8 cellular contexts compared by ENCODE assay signal in the genomic region with DNA sequence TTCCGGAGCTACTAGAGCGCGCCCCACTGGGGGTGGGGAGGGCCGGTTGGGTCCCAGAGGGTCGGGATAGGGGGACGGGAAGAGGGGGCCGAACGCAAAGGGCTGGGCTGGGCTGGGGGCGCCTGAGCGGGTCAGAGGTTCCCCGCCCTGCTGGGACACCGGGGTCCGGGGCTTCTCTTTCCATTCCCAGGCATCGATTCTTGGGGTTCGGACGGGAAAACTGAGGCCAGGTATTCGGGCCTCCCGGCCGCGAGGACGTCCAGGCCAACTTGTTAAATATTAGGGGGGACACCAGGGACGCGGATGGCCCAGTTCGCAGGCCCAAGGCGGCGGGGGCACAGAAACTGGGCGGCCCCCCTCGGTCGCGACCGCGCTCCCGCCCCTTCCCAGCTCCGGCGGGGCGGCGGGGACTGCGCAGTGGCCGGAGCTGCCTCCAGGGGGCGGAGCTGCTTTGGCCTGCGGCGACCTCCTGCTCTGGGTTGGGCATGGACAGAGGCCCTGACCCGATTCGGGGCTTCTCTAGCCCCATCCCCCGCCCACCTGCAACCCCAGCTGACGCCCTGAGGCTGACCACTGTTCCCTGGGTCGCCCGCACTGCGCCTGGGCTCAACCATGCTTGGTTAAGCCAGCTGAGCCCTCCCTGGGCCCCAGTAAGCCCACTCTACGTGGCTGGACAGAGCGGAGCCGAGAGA. TPM values are rescaled to one million over a fixed set of nuclear protein-coding genes. Genes with fewer than 3 reads are reported as not detected.
A peak's percentile ranks its signal among the peaks of the same experiment; 100 is the strongest.
DNase-seq lines count a peak whose midpoint lies in the region; ATAC-seq, FAIRE-seq and TF ChIP-seq lines count a peak whose summit lies in the region.

No MANE protein-coding gene starts in this region.

- peak overlapping the region; percentile 74 to 78 (median 75) for H3K4me3 Mint-ChIP-seq in brain

- H3K9me3 ChIP-seq in iPS-18c (ENCODE audit: control insufficient read depth, insufficient read depth, low read length) (no peaks in the 10 kb centered on the region), skeletal muscle satellite cell (replicated peaks; ENCODE audit: low read length) (no peaks in the 10 kb centered on the region)

- no peak overlapping the region for H3K27ac Mint-ChIP-seq in brain

- no peak for DNase-seq in AG09309 (ENCODE audit: low read depth)
- DNase-seq in GM18507 (ENCODE audit: extremely low spot score, insufficient read length, low read depth), result peak; percentile 78
- DNase-seq in SKM-1 (lab: John Stamatoyannopoulos, UW; ENCODE audit: unreplicated experiment), result peak; percentile 46
- no peak for DNase-seq in NCI-H1694 (lab: John Stamatoyannopoulos, UW)

- no peaks in the 10 kb centered on the region for H3K27me3 ChIP-seq in skeletal muscle satellite cell (ENCODE audit: control insufficient read depth, insufficient read depth, low read length)

- H3K36me3 ChIP-seq in skeletal muscle satellite cell (ENCODE audit: insufficient read depth, low read length), result no peaks in the 10 kb centered on the region

- no peaks in the 10 kb centered on the region for H3K9me3 Mint-ChIP-seq in brain

- H3K4me2 ChIP-seq in skeletal muscle satellite cell (ENCODE audit: low read length), result peak overlapping the region; percentile 93

- no peaks in the 10 kb centered on the region for H3K36me3 Mint-ChIP-seq in brain

- TF ChIP-seq CTCF in AG09309 (IDR thresholded peaks at IDR 0.05; ENCODE audit: control insufficient read depth, insufficient read depth, low read depth, low read length, missing control alignments) (peak; percentile 70), brain (conservative IDR thresholded peaks at IDR 0.05) (peak; percentile 67 to 73)

- H3K4me3 ChIP-seq in AG09309 (ENCODE audit: control insufficient read depth, low read depth, low read length) (peak overlapping the region; percentile 90), iPS-18c (ENCODE audit: insufficient read depth, low read depth, low read length) (peak overlapping the region; percentile 76), skeletal muscle satellite cell (ENCODE audit: low read length) (peak overlapping the region; percentile 85)

- H3K4me1 Mint-ChIP-seq in brain, result peaks cover 28% of the 10 kb centered on the region

- FAIRE-seq in GM18507 (lab: Jason Lieb, UNC), result peak; percentile 82

- H3K27me3 Mint-ChIP-seq in brain, result peaks cover 18% of the 10 kb centered on the region

- H3K4me1 ChIP-seq in skeletal muscle satellite cell (ENCODE audit: control insufficient read depth, insufficient read depth, low read length), result peaks cover 25% of the 10 kb centered on the region

- ATAC-seq in HG03565 (IDR thresholded peaks at IDR 0.05; ENCODE audit: unreplicated experiment), result peak; percentile 22

- peak overlapping the region; percentile 92 for H3K9ac ChIP-seq in skeletal muscle satellite cell (ENCODE audit: low read depth, low read length)

RNA-seq across cellular contexts. Expression of a gene that starts 1.2 kb away (rescaled TPM):
- polyA plus RNA-seq in brain (ENCODE audit: insufficient read depth, low read depth, low replicate concordance), result 22.6 TPM
- 12.9 and 13.2 TPM in 2 replicates for total RNA-seq in skeletal muscle satellite cell (2012; rRNA removed)

RNA-seq across cellular contexts. Expression of a gene that starts 16.3 kb away (rescaled TPM):
- polyA plus RNA-seq in brain (ENCODE audit: insufficient read depth, low read depth, low replicate concordance), result 26.0 TPM
- total RNA-seq in skeletal muscle satellite cell (2012; rRNA removed), result 10.7 and 13.7 TPM in 2 replicates

RNA-seq across cellular contexts. Expression of a gene that starts 20.7 kb away (rescaled TPM):
- polyA plus RNA-seq in brain (ENCODE audit: insufficient read depth, low read depth, low replicate concordance), result 124 TPM
- total RNA-seq in skeletal muscle satellite cell (2012; rRNA removed), result 61.8 and 64.4 TPM in 2 replicates

RNA-seq across cellular contexts. Expression of a gene that starts 40.6 kb away (rescaled TPM):
- 3.8 TPM for polyA plus RNA-seq in brain (ENCODE audit: insufficient read depth, low read depth, low replicate concordance)
- total RNA-seq in skeletal muscle satellite cell (2012; rRNA removed), result 3.3 and 3.5 TPM in 2 replicates

RNA-seq across cellular contexts. Expression of a gene that starts 40.6 kb away (rescaled TPM):
- 105 TPM for polyA plus RNA-seq in brain (ENCODE audit: insufficient read depth, low read depth, low replicate concordance)
- total RNA-seq in skeletal muscle satellite cell (2012; rRNA removed), result 45.2 and 65.9 TPM in 2 replicates

Comparison
In these comparisons a context has a peak if more than half of its experiments do, and no peak if none do; other contexts are left out.
1. DNase-seq: peak in GM18507 (single experiment) and SKM-1 (single experiment); none in AG09309 (single experiment) and NCI-H1694 (single experiment).
2. Peak in every context shown above with its lines, with median percentiles within 50 percentile points of each other: H3K4me3 ChIP-seq.